In genomic region chr4:4574052-4574451, GRCh38 we compare ENCODE assay signal across 16 cellular contexts. TPM values are rescaled to one million over a fixed set of nuclear protein-coding genes. Genes with fewer than 3 reads are reported as not detected.
DNase-seq lines count a peak whose midpoint lies in the region; FAIRE-seq and TF ChIP-seq lines count a peak whose summit lies in the region.
"Had no signal": no experiment of that assay in that cellular context is flagged by ENCODE, and none has a peak within 500 bp of the region (broad histone marks: within the 10 kb centered on the region; RNA-seq: fewer than 3 reads in every experiment).

No MANE protein-coding gene starts in this region.

- FAIRE-seq in frontal cortex (lab: Jason Lieb, UNC): no peak
- FAIRE-seq: GM18507 had no signal

- H3K36me3 ChIP-seq in Caco-2 (ENCODE audit: control insufficient read depth, insufficient read depth, low read length): no peaks in the 10 kb centered on the region
- no peaks in the 10 kb centered on the region for H3K36me3 ChIP-seq in colonic mucosa
- H3K36me3 ChIP-seq: stomach had no signal

- CTCF ChIA-PET in Caco-2 (lab: Charles Lee): interaction anchor here (0.6 to 1.1 kb wide), 3 partner anchors 32 to 1961 kb away, joined by 3 to 6 read pairs (median 3); no protein-coding TSS in a partner anchor
- CTCF ChIA-PET in HEK293T (lab: Yijun Ruan, JAX): no interaction called here

- no peaks in the 10 kb centered on the region for H3K27me3 ChIP-seq in Caco-2 (replicated peaks; ENCODE audit: control insufficient read depth, insufficient read depth, low read length)
- H3K27me3 ChIP-seq in colonic mucosa: no peaks in the 10 kb centered on the region
- H3K27me3 ChIP-seq: stomach had no signal

- BruUV-seq in Caco-2 (replicated peaks; lab: Mats Ljungman, UMichigan): no TSS peak

- TF ChIP-seq CTCF in CD14-positive monocyte (IDR thresholded peaks at IDR 0.05) (no peak), Caco-2 (IDR thresholded peaks at IDR 0.05; ENCODE audit: insufficient read depth in 1 of 2, low read depth in 1 of 2, low read length in 1 of 2, severe bottlenecking in 1 of 2, unreplicated experiment in 1 of 2) (no peak), colonic mucosa (IDR thresholded peaks at IDR 0.05) (no peak), nephron progenitor cell (IDR thresholded peaks at IDR 0.05) (no peak)

- no peak overlapping the region for H3K4me3 ChIP-seq in Caco-2 (ENCODE audit: low read depth, low read length)
- H3K4me3 ChIP-seq in colonic mucosa: no peak overlapping the region

- H3K27ac Mint-ChIP-seq in CD14-positive monocyte (no peak overlapping the region), Caco-2 (ENCODE audit: unreplicated experiment) (peak overlapping the region; percentile 71), nephron progenitor cell (peak overlapping the region; percentile 63)

- H3K4me1 ChIP-seq in Caco-2: peaks cover 6% of the 10 kb centered on the region
- H3K4me1 ChIP-seq in colonic mucosa: no peaks in the 10 kb centered on the region

- POLR2A ChIA-PET in Caco-2 (lab: Charles Lee): interaction anchor here (1.3 kb wide), 1 partner anchor 32 kb away, joined by 4 read pairs; the partner anchor contains the start of gene STX18
- POLR2A ChIA-PET in HEK293T (lab: Yijun Ruan, JAX): interaction anchor here (1.3 to 1.5 kb wide), 2 partner anchors 8 to 32 kb away, joined by 4 to 5 read pairs; partner anchors contain the start of gene STX18

- H3K9me3 Mint-ChIP-seq in CD14-positive monocyte (peaks cover 2 to 10% (median 4%) of the 10 kb centered on the region in 7 donors), Caco-2 (ENCODE audit: unreplicated experiment) (peaks cover 11% of the 10 kb centered on the region), nephron progenitor cell (peaks cover 19% of the 10 kb centered on the region)

- DNase-seq in CD14-positive monocyte (ENCODE audit: low spot score) (no peak), Caco-2 (no peak), colonic mucosa (peak; percentile 31), nephron progenitor cell (no peak), dedifferentiated amniotic fluid mesenchymal stem cell (ENCODE audit: extremely low spot score) (no peak), frontal cortex (ENCODE audit: low spot score in 2 of 2) (no peak), NCI-H2029 (lab: John Stamatoyannopoulos, UW) (no peak), HEK293T (ENCODE audit: extremely low spot score) (no peak)
- DNase-seq: activated CD8-positive, alpha-beta memory T cell treated with anti-CD3 and anti-CD28 coated beads, Interleukin-2, amount 50 U/mL, for 48 hours; NCI-H1092; NCI-H2029 treated with DMSO at 0.1 percent for 48 hours; NCI-H446; stimulated activated CD4-positive, alpha-beta T cell treated with anti-CD3 and anti-CD28 coated beads, Interleukin-1b, Interleukin-23, amount 100 ng/mL, for 48 hours; stomach; trophoblast cell had no signal

- H3K4me3 Mint-ChIP-seq in CD14-positive monocyte (peak overlapping the region; percentile 2 to 4), Caco-2 (ENCODE audit: unreplicated experiment) (peak overlapping the region; percentile 67), nephron progenitor cell (peak overlapping the region; percentile 84)

- H3K9me3 ChIP-seq in Caco-2: no peaks in the 10 kb centered on the region
- no peaks in the 10 kb centered on the region for H3K9me3 ChIP-seq in colonic mucosa
- H3K9me3 ChIP-seq: stomach had no signal

- peaks cover 10 to 26% (median 24%) of the 10 kb centered on the region in 3 donors for H3K27me3 Mint-ChIP-seq in CD14-positive monocyte (ENCODE audit: low read depth in 3 of 3)
- H3K27me3 Mint-ChIP-seq in Caco-2 (ENCODE audit: insufficient read depth, unreplicated experiment): no peaks in the 10 kb centered on the region
- H3K27me3 Mint-ChIP-seq in nephron progenitor cell (ENCODE audit: low read depth, poor library complexity): peaks cover 6% of the 10 kb centered on the region

- no peak overlapping the region for H3K27ac ChIP-seq in colonic mucosa

- H3K4me1 Mint-ChIP-seq in CD14-positive monocyte (peaks cover 16% of the 10 kb centered on the region), Caco-2 (ENCODE audit: low read depth, unreplicated experiment) (peaks cover 16% of the 10 kb centered on the region), nephron progenitor cell (peaks cover 55% of the 10 kb centered on the region)

- H3K36me3 Mint-ChIP-seq in CD14-positive monocyte: peaks cover 0 to 3% of the 10 kb centered on the region in 2 donors
- H3K36me3 Mint-ChIP-seq in Caco-2 (ENCODE audit: insufficient read depth, unreplicated experiment): peaks cover 10% of the 10 kb centered on the region
- H3K36me3 Mint-ChIP-seq in nephron progenitor cell (ENCODE audit: low read depth): peaks cover 60% of the 10 kb centered on the region

- no peak overlapping the region for H3K9ac ChIP-seq in colonic mucosa (ENCODE audit: low read depth in 2 of 2, low read length in 2 of 2)

- intact Hi-C loops in CD14-positive monocyte (cut with micrococcal nuclease) (no loop called here), Caco-2 (cut with micrococcal nuclease; ENCODE audit: unreplicated experiment) (no loop called here), colonic mucosa (cut with DNase I) (no loop called here)

TF ChIP-seq in HEK293T, 16 proteins besides CTCF, POLR2A, EP300 and RAD21:
- TF ChIP-seq ARNT (IDR thresholded peaks at IDR 0.05) (no peak), FOXM1 (IDR thresholded peaks at IDR 0.05; ENCODE audit: borderline replicate concordance) (no peak)

RNA-seq across cellular contexts. Expression of gene STX18, which starts 32.2 kb away (rescaled TPM):
- 10 to 100 TPM; 19.0 to 19.6 TPM for polyA plus RNA-seq in CD14-positive monocyte
- total RNA-seq in Caco-2 (2022) (32.5 and 36.5 TPM in 2 replicates), colonic mucosa (10 to 100 TPM; 31.4 to 31.8 TPM), frontal cortex (17.9 TPM)

Comparison
In these comparisons a context has a peak if more than half of its experiments do, and no peak if none do; other contexts are left out.
1. H3K27ac Mint-ChIP-seq: peak in Caco-2 (single experiment) and nephron progenitor cell (single experiment); none in CD14-positive monocyte (0 of 7).
2. H3K4me3 Mint-ChIP-seq: peak in every context shown above with its lines; median percentile 84 in nephron progenitor cell; 67 in Caco-2; 3 in CD14-positive monocyte.